ENCODE assay signal across 1 cellular context in the genomic region with DNA sequence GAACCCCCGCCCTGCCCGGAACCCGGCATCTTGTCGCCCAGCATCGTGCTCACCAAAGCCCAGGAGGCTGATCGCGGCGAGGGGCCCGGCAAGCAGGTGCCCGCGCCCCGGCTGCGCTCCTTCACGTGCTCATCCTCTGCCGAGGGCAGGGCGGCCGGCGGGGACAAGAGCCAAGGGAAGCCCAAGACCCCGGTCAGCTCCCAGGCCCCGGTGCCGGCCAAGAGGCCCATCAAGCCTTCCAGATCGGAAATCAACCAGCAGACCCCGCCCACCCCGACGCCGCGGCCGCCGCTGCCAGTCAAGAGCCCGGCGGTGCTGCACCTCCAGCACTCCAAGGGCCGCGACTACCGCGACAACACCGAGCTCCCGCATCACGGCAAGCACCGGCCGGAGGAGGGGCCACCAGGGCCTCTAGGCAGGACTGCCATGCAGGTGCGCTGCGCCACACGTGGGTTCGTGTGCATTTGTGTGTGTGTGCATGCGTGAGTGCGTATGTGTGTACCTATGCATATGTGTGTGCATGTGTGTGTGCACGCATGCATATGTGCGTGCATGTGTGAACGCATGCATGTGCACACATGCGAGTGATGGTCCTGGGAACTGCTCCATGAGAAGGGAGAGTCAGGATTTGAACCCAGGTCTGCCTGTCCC.
A peak's percentile ranks its signal among the peaks of the same experiment; 100 is the strongest.
TF ChIP-seq lines count a peak whose summit lies in the region.

No MANE protein-coding gene starts in this region.

TF ChIP-seq in GM12878, 131 proteins besides CTCF, POLR2A, EP300 and RAD21 (continued from another document):
- TF ChIP-seq, protein P1, sequence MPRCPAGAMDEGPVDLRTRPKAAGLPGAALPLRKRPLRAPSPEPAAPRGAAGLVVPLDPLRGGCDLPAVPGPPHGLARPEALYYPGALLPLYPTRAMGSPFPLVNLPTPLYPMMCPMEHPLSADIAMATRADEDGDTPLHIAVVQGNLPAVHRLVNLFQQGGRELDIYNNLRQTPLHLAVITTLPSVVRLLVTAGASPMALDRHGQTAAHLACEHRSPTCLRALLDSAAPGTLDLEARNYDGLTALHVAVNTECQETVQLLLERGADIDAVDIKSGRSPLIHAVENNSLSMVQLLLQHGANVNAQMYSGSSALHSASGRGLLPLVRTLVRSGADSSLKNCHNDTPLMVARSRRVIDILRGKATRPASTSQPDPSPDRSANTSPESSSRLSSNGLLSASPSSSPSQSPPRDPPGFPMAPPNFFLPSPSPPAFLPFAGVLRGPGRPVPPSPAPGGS (IDR thresholded peaks at IDR 0.05; ENCODE audit: borderline replicate concordance, insufficient read depth, low read depth, low read length, poor library complexity, severe bottlenecking), result peak; percentile 36
- TF ChIP-seq, protein P2, sequence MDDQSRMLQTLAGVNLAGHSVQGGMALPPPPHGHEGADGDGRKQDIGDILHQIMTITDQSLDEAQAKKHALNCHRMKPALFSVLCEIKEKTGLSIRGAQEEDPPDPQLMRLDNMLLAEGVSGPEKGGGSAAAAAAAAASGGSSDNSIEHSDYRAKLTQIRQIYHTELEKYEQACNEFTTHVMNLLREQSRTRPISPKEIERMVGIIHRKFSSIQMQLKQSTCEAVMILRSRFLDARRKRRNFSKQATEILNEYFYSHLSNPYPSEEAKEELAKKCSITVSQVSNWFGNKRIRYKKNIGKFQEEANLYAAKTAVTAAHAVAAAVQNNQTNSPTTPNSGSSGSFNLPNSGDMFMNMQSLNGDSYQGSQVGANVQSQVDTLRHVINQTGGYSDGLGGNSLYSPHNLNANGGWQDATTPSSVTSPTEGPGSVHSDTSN (IDR thresholded peaks at IDR 0.05; ENCODE audit: insufficient replicate concordance, low read depth, low read length), result peak; percentile 4
